ENCODE assay signal across 13 cellular contexts in genomic region chr18:79530821-79531220, GRCh38.
"Had no signal": no experiment of that assay in that cellular context is flagged by ENCODE, and none has a peak within 500 bp of the region (broad histone marks: within the 10 kb centered on the region; RNA-seq: fewer than 3 reads in every experiment).

No MANE protein-coding gene starts in this region.

- H3K27me3 ChIP-seq: tibial nerve had no signal

- H3K4me3 Mint-ChIP-seq: activated CD4-positive, alpha-beta T cell treated with anti-CD3 and anti-CD28 coated beads for 36 hours; activated CD8-positive, alpha-beta T cell treated with anti-CD3 and anti-CD28 coated beads for 36 hours; memory B cell; nephron progenitor cell; stimulated activated effector memory CD8-positive, alpha-beta T cell treated with anti-CD3 and anti-CD28 coated beads, Interleukin-12 subunit alpha, Interleukin-12 subunit beta, amount 100 ng/mL, for 72 hours had no signal

- H3K4me3 ChIP-seq: smooth muscle cell, tibial nerve had no signal

- DNase-seq: activated CD4-positive, alpha-beta T cell treated with anti-CD3 and anti-CD28 coated beads for 36 hours; activated CD8-positive, alpha-beta T cell treated with anti-CD3 and anti-CD28 coated beads for 36 hours; activated gamma-delta T cell treated with Interleukin-2 at 50 U/mL for 16 hours; foreskin keratinocyte; nephron progenitor cell; retina; T-helper 9 cell had no signal

- H3K27ac ChIP-seq: foreskin keratinocyte, parathyroid adenoma, tibial nerve had no signal

- ATAC-seq: activated CD4-positive, alpha-beta T cell treated with anti-CD3 and anti-CD28 coated beads for 36 hours; activated CD8-positive, alpha-beta T cell treated with anti-CD3 and anti-CD28 coated beads for 36 hours; foreskin keratinocyte; left lobe of liver; stimulated activated effector memory CD8-positive, alpha-beta T cell treated with anti-CD3 and anti-CD28 coated beads, Interleukin-12 subunit alpha, Interleukin-12 subunit beta, amount 100 ng/mL, for 72 hours had no signal

- H3K9me3 Mint-ChIP-seq: activated CD8-positive, alpha-beta T cell treated with anti-CD3 and anti-CD28 coated beads for 36 hours; memory B cell; stimulated activated effector memory CD8-positive, alpha-beta T cell treated with anti-CD3 and anti-CD28 coated beads, Interleukin-12 subunit alpha, Interleukin-12 subunit beta, amount 100 ng/mL, for 72 hours had no signal

- H3K9me3 ChIP-seq: tibial nerve had no signal

- H3K27me3 Mint-ChIP-seq: activated CD4-positive, alpha-beta T cell treated with anti-CD3 and anti-CD28 coated beads for 36 hours; activated CD8-positive, alpha-beta T cell treated with anti-CD3 and anti-CD28 coated beads for 36 hours; memory B cell had no signal

- H3K4me1 ChIP-seq: foreskin keratinocyte, parathyroid adenoma had no signal

- H3K27ac Mint-ChIP-seq: activated CD4-positive, alpha-beta T cell treated with anti-CD3 and anti-CD28 coated beads for 36 hours; activated CD8-positive, alpha-beta T cell treated with anti-CD3 and anti-CD28 coated beads for 36 hours; memory B cell; nephron progenitor cell; stimulated activated effector memory CD8-positive, alpha-beta T cell treated with anti-CD3 and anti-CD28 coated beads, Interleukin-12 subunit alpha, Interleukin-12 subunit beta, amount 100 ng/mL, for 72 hours had no signal
